8 cellular contexts compared by ENCODE assay signal in genomic region chr6:27617700-27618689, GRCh38.
DNase-seq lines count a peak whose midpoint lies in the region; ATAC-seq and TF ChIP-seq lines count a peak whose summit lies in the region.

No MANE protein-coding gene starts in this region.

- ATAC-seq in GM19351 (IDR thresholded peaks at IDR 0.05; ENCODE audit: unreplicated experiment): no peak

- peak overlapping the region; percentile 9; the same call in 1 of the 2 replicates for H3K9ac ChIP-seq in HUES64 (ENCODE audit: low read depth, low read length)

- H3K27me3 ChIP-seq in HUES64 (ENCODE audit: insufficient read depth, low read length) (peaks cover 16% of the 10 kb centered on the region), ascending aorta (no peaks in the 10 kb centered on the region)

- H3K9me3 ChIP-seq in HUES64 (ENCODE audit: insufficient read depth, low read depth, low read length): no peaks in the 10 kb centered on the region
- no peaks in the 10 kb centered on the region for H3K9me3 ChIP-seq in ascending aorta

- 22% methylated on average over 32 of the region's 32 CpGs for WGBS in HUES64

- H3K4me3 ChIP-seq in HUES64 (ENCODE audit: low read length) (peak overlapping the region; percentile 73), ascending aorta (peak overlapping the region; percentile 26 to 33)

- DNase-seq in D341Med (ENCODE audit: low spot score) (peak; percentile 64), ascending aorta (ENCODE audit: low spot score in 2 of 2) (no peak), left kidney (ENCODE audit: low read depth, low spot score) (peak; percentile 84), NCI-H1048 (lab: John Stamatoyannopoulos, UW) (no peak)
- DNase-seq in stimulated activated CD4-positive, alpha-beta T cell treated with anti-CD3 and anti-CD28 coated beads, Interleukin-2, amount 100 ng/mL, for 24 hours: no peak
- DNase-seq in stimulated activated CD4-positive, alpha-beta T cell treated with anti-CD3 and anti-CD28 coated beads, Interleukin-4, amount 100 ng/mL, for 1 hour: no peak

- intact Hi-C loops in ascending aorta (cut with DNase I): no loop called here

- H3K27ac ChIP-seq in HUES64 (ENCODE audit: low read depth, low read length): no peak overlapping the region
- H3K27ac ChIP-seq in ascending aorta: no peak overlapping the region

- H3K36me3 ChIP-seq in HUES64 (ENCODE audit: insufficient read depth, low read length) (no peaks in the 10 kb centered on the region), ascending aorta (no peaks in the 10 kb centered on the region)

- no peak for TF ChIP-seq CTCF in ascending aorta (IDR thresholded peaks at IDR 0.05)

- H3K4me1 ChIP-seq in HUES64 (ENCODE audit: insufficient read depth, low read length): 0 out of 2 replicates have a peak, but pooled peaks cover 4% of the 10 kb centered on the region
- H3K4me1 ChIP-seq in ascending aorta: peaks cover 0 to 3% of the 10 kb centered on the region in 2 donors

Comparison
In these comparisons a context has a peak if more than half of its experiments do, and no peak if none do; other contexts are left out.
1. DNase-seq: peak in D341Med (single experiment) and left kidney (single experiment); none in ascending aorta (0 of 2), NCI-H1048 (single experiment), stimulated activated CD4-positive, alpha-beta T cell treated with anti-CD3 and anti-CD28 coated beads, Interleukin-2, amount 100 ng/mL, for 24 hours (0 of 2) and stimulated activated CD4-positive, alpha-beta T cell treated with anti-CD3 and anti-CD28 coated beads, Interleukin-4, amount 100 ng/mL, for 1 hour (single experiment).